In the genomic region with DNA sequence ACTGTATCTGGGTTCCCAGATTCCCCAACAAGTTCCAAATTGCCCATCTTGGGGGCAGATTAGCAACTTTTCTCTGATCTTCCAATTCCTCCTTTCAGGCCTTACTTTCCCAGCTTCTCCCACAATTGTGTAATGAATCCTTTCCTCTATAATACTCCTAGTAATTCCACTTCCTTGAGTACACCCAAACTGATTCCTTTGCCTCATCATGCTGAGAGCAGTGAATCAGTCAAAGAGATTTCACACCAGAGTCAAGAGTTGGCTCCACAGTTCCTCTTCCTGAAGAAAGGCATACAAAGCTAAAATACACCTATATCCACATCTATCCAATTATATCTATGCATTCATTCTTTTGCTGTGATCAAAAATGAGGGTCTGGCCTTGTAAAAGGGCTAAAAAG, we compare ENCODE assay signal across 32 cellular contexts. TPM values are rescaled to one million over a fixed set of nuclear protein-coding genes. Genes with fewer than 3 reads are reported as not detected.
"Had no signal": no experiment of that assay in that cellular context is flagged by ENCODE, and none has a peak within 500 bp of the region (broad histone marks: within the 10 kb centered on the region; RNA-seq: fewer than 3 reads in every experiment).

No MANE protein-coding gene starts in this region.

- H3K9me3 ChIP-seq: adrenal gland, body of pancreas had no signal

- H3K4me3 Mint-ChIP-seq: activated CD4-positive, alpha-beta T cell treated with anti-CD3 and anti-CD28 coated beads, Interleukin-2, amount 10 ng/mL, durations not matched to agents 24 days and 14 days; activated CD8-positive, alpha-beta T cell treated with anti-CD3 and anti-CD28 coated beads for 36 hours had no signal

- H3K27ac ChIP-seq: adrenal gland, body of pancreas, SJCRH30, SK-N-MC had no signal

- H3K27me3 ChIP-seq: adrenal gland, body of pancreas, SJCRH30 had no signal

- H3K36me3 Mint-ChIP-seq: activated naive CD4-positive, alpha-beta T cell treated with anti-CD3 and anti-CD28 coated beads, Interleukin-2, amount 50 U/mL, for 72 hours had no signal

- H3K4me1 ChIP-seq: adrenal gland, body of pancreas, SJCRH30 had no signal

- H3K4me1 Mint-ChIP-seq: activated CD4-positive, alpha-beta T cell treated with anti-CD3 and anti-CD28 coated beads, Interleukin-2, amount 10 ng/mL, durations not matched to agents 24 days and 14 days had no signal

- H3K4me3 ChIP-seq: adrenal gland, body of pancreas, SJCRH30, SK-N-MC had no signal

- H3K36me3 ChIP-seq: adrenal gland, SJCRH30 had no signal

- H3K27me3 Mint-ChIP-seq: activated CD8-positive, alpha-beta T cell treated with anti-CD3 and anti-CD28 coated beads for 36 hours had no signal

- FAIRE-seq: astrocyte had no signal

- H3K9me3 Mint-ChIP-seq: activated CD4-positive, alpha-beta T cell treated with anti-CD3 and anti-CD28 coated beads, Interleukin-2, amount 10 ng/mL, durations not matched to agents 24 days and 14 days; activated CD8-positive, alpha-beta T cell treated with anti-CD3 and anti-CD28 coated beads for 36 hours; activated naive CD4-positive, alpha-beta T cell treated with anti-CD3 and anti-CD28 coated beads, Interleukin-2, amount 50 U/mL, for 72 hours; activated T-helper 2 cell treated with anti-CD3 and anti-CD28 coated beads, Interferon-gamma antibody, Interleukin-2, Interleukin-4, amounts not matched to agents 10 μg/mL and 5 μg/mL and 100 μg/mL, durations not matched to agents 14 hours and 24 hours and 36 hours had no signal

- ATAC-seq: activated CD8-positive, alpha-beta T cell treated with anti-CD3 and anti-CD28 coated beads for 36 hours; activated naive CD4-positive, alpha-beta T cell treated with anti-CD3 and anti-CD28 coated beads, Interleukin-2, amount 50 U/mL, for 72 hours; body of pancreas; Panc1 had no signal

- DNase-seq: activated CD4-positive, alpha-beta T cell treated with anti-CD3 and anti-CD28 coated beads, Interleukin-2, amount 10 ng/mL, durations not matched to agents 24 days and 14 days; activated CD4-positive, alpha-beta T cell treated with anti-CD3 and anti-CD28 coated beads, Interleukin-2, amount 50 U/mL, for 4 hours; activated CD8-positive, alpha-beta T cell treated with anti-CD3 and anti-CD28 coated beads for 36 hours; activated gamma-delta T cell; activated naive CD4-positive, alpha-beta T cell treated with Interleukin-2 at 50 U/mL for 16 hours; activated T-cell treated with anti-CD3 and anti-CD28 coated beads, Interleukin-2, amount 50 U/mL, for 1 hour; adrenal gland; body of pancreas; central memory CD4-positive, alpha-beta T cell; Karpas-422; KBM-7; NCI-H1105; NCI-H1436; NCI-H1694; NCI-H1930; NCI-H2081 treated with DMSO at 0.1 percent for 48 hours; NCI-H345; NCI-H524 treated with DMSO at 0.1 percent for 48 hours; SHP77; SJCRH30; T1000 had no signal

RNA-seq across cellular contexts. Expression of a gene that starts 28.6 kb away (rescaled TPM):
- total RNA-seq: activated CD4-positive, alpha-beta T cell treated with anti-CD3 and anti-CD28 coated beads, Interleukin-2, amount 10 ng/mL, durations not matched to agents 24 days and 14 days; activated CD8-positive, alpha-beta memory T cell treated with anti-CD3 and anti-CD28 coated beads for 36 hours; activated CD8-positive, alpha-beta T cell treated with anti-CD3 and anti-CD28 coated beads for 36 hours; activated naive CD4-positive, alpha-beta T cell treated with anti-CD3 and anti-CD28 coated beads, Interleukin-2, amount 50 U/mL, for 72 hours; activated T-helper 2 cell treated with anti-CD3 and anti-CD28 coated beads, Interferon-gamma antibody, Interleukin-2, Interleukin-4, amounts not matched to agents 10 μg/mL and 5 μg/mL and 100 μg/mL, durations not matched to agents 14 hours and 24 hours and 36 hours; astrocyte; MCF 10A; NCI-H460; RPMI7951; SJCRH30; T-helper 1 cell treated with Interleukin-12 subunit alpha and Interleukin-12 subunit beta and Interleukin-4 antibody, amounts not matched to agents 30 ng/mL and 1 ng/mL, for 36 hours; T-helper 2 cell treated with Interferon-gamma antibody and Interleukin-4, amounts not matched to agents 100 ng/mL and 5 ng/mL, for 36 hours had no signal
